ENCODE assay signal across 8 cellular contexts in genomic region chr22:25448435-25449051, GRCh38.
DNase-seq lines count a peak whose midpoint lies in the region; ATAC-seq and TF ChIP-seq lines count a peak whose summit lies in the region.

No MANE protein-coding gene starts in this region.

- in situ Hi-C loops in mammary epithelial cell (cut with MboI; ENCODE audit: low sequenced_read_pairs in 2 of 2), result loop anchor here in 1 of 2 donors (10.0 kb wide), 1 partner anchor 256 kb away; no protein-coding TSS in a partner anchor

- dilution Hi-C loops in mammary epithelial cell (cut with HindIII; ENCODE audit: low sequenced_read_pairs), result no loop called here

- TF ChIP-seq CTCF in mammary epithelial cell (conservative IDR thresholded peaks at IDR 0.05 in 1 of 2, IDR thresholded peaks at IDR 0.05 in 1 of 2; ENCODE audit: extremely low read depth in 1 of 2, insufficient read depth in 1 of 2, low read depth in 1 of 2, low read length in 2 of 2), result no peak
- no peak for TF ChIP-seq CTCF in stomach (IDR thresholded peaks at IDR 0.05)

- H3K36me3 ChIP-seq in BLaER1 treated with 17β-estradiol and CSF1 and Interleukin-3, amounts not matched to agents 10 nM and 100 nM, result peaks cover 6 to 34% (median 20%) of the 10 kb centered on the region in 11 experiments
- H3K36me3 ChIP-seq in mammary epithelial cell (ENCODE audit: insufficient read depth, low read length) (peaks cover 2% of the 10 kb centered on the region), stomach (peaks cover 0 to 8% (median 4%) of the 10 kb centered on the region in 4 donors)

- H4K20me1 ChIP-seq in BLaER1 treated with 17β-estradiol and CSF1 and Interleukin-3, amounts not matched to agents 10 nM and 100 nM, result peaks cover 39 to 54% (median 50%) of the 10 kb centered on the region in 11 experiments; a peak in 21 of 22 replicates
- H4K20me1 ChIP-seq in mammary epithelial cell (ENCODE audit: insufficient read depth, low read length), result no peaks in the 10 kb centered on the region

- TF ChIP-seq POLR2A in stomach (IDR thresholded peaks at IDR 0.05), result no peak

- H2AFZ ChIP-seq in mammary epithelial cell (ENCODE audit: low read depth, low read length), result peak overlapping the region; percentile 18

- no peak for TF ChIP-seq EP300 in stomach (IDR thresholded peaks at IDR 0.05)

- peak overlapping the region; percentile 25 to 82 (median 72); a peak in 21 of 22 replicates for H3K27ac ChIP-seq in BLaER1 treated with 17β-estradiol and CSF1 and Interleukin-3, amounts not matched to agents 10 nM and 100 nM
- H3K27ac ChIP-seq in mammary epithelial cell (ENCODE audit: insufficient read depth, low read depth, low read length) (peak overlapping the region; percentile 82), stomach (peak overlapping the region in 4 of 5 donors; percentile 75 to 86 (median 80))

- no peaks in the 10 kb centered on the region for H3K27me3 ChIP-seq in BLaER1 treated with 17β-estradiol and CSF1 and Interleukin-3, amounts not matched to agents 10 nM and 100 nM
- no peaks in the 10 kb centered on the region for H3K27me3 ChIP-seq in mammary epithelial cell (ENCODE audit: insufficient read depth, low read length)
- H3K27me3 ChIP-seq in stomach, result no peaks in the 10 kb centered on the region

- no peaks in the 10 kb centered on the region for H3K9me3 ChIP-seq in BLaER1 treated with 17β-estradiol and CSF1 and Interleukin-3, amounts not matched to agents 10 nM and 100 nM (replicated peaks in 1 of 11)
- H3K9me3 ChIP-seq in mammary epithelial cell (replicated peaks; ENCODE audit: insufficient read depth, low read length) (no peaks in the 10 kb centered on the region), stomach (no peaks in the 10 kb centered on the region)

- peaks cover 57% of the 10 kb centered on the region for H3K79me2 ChIP-seq in mammary epithelial cell (ENCODE audit: insufficient read depth, low read length)

- H3K4me2 ChIP-seq in BLaER1 treated with 17β-estradiol and CSF1 and Interleukin-3, amounts not matched to agents 10 nM and 100 nM, result peak overlapping the region; percentile 83 to 95 (median 91)
- H3K4me2 ChIP-seq in mammary epithelial cell (ENCODE audit: insufficient read depth, low read depth, low read length), result peak overlapping the region; percentile 80

- CTCF ChIA-PET in mammary epithelial cell (lab: Charles Lee; ENCODE audit: low non-redundant PET), result interaction anchor here (0.7 kb wide), 2 partner anchors 811 to 1085 kb away, joined by 3 to 4 read pairs; no protein-coding TSS in a partner anchor

- peak overlapping the region; percentile 77 to 97 (median 90) for H3K4me3 ChIP-seq in BLaER1 treated with 17β-estradiol and CSF1 and Interleukin-3, amounts not matched to agents 10 nM and 100 nM
- peak overlapping the region; percentile 80 to 93 (median 90) for H3K4me3 ChIP-seq in mammary epithelial cell (replicated peaks in 1 of 3; ENCODE audit: insufficient read depth in 1 of 3, low read depth in 2 of 3, low read length in 3 of 3)
- H3K4me3 ChIP-seq in stomach, result peak overlapping the region; percentile 68 to 73 (median 72)

- ATAC-seq in GM19395 (IDR thresholded peaks at IDR 0.05; ENCODE audit: unreplicated experiment) (peak; percentile 23), GM18861 (IDR thresholded peaks at IDR 0.05; ENCODE audit: unreplicated experiment) (no peak)

- intact Hi-C loops in mammary epithelial cell (cut with micrococcal nuclease), result loop anchor here (1.0 to 5.0 kb wide), 4 partner anchors 86 to 325 kb away; no protein-coding TSS in a partner anchor
- intact Hi-C loops in stomach (cut with DNase I; ENCODE audit: low total_unique reads), result no loop called here

- 2% methylated on average over 9 of the region's 16 CpGs for WGBS in mammary epithelial cell (ENCODE audit: low coverage, missing lambda C conversion rate)
- WGBS in stomach, 5 donors, result 1% methylated on average over 12 to 16 of the region's 16 CpGs

- DNase-seq in NCI-H69 (lab: John Stamatoyannopoulos, UW) (peak; percentile 51), mammary epithelial cell (peak; percentile 12), left kidney (ENCODE audit: low read depth, low spot score) (peak; percentile 45), stomach (no peak), occipital lobe (lab: John Stamatoyannopoulos, UW) (no peak)

- peak overlapping the region; percentile 74 to 90 (median 84) for H3K9ac ChIP-seq in BLaER1 treated with 17β-estradiol and CSF1 and Interleukin-3, amounts not matched to agents 10 nM and 100 nM
- peak overlapping the region; percentile 93 for H3K9ac ChIP-seq in mammary epithelial cell (ENCODE audit: insufficient read depth, low read length)

- peaks cover 32 to 51% (median 42%) of the 10 kb centered on the region in 10 experiments for H3K4me1 ChIP-seq in BLaER1 treated with 17β-estradiol and CSF1 and Interleukin-3, amounts not matched to agents 10 nM and 100 nM
- H3K4me1 ChIP-seq in mammary epithelial cell (ENCODE audit: insufficient read depth, low read length), result peaks cover 21% of the 10 kb centered on the region
- H3K4me1 ChIP-seq in stomach, result peaks cover 12 to 44% (median 34%) of the 10 kb centered on the region in 4 donors

- TSS peak; percentile 13 for BruUV-seq in mammary epithelial cell (replicated peaks; lab: Mats Ljungman, UMichigan)

Comparison
In these comparisons a context has a peak if more than half of its experiments do, and no peak if none do; other contexts are left out.
1. DNase-seq: peak in NCI-H69 (single experiment), mammary epithelial cell (single experiment) and left kidney (single experiment); none in stomach (single experiment) and occipital lobe (single experiment).
2. Peak in every context shown above with its lines, with median percentiles within 50 percentile points of each other: H3K27ac ChIP-seq and H3K4me3 ChIP-seq.